In the genomic region with DNA sequence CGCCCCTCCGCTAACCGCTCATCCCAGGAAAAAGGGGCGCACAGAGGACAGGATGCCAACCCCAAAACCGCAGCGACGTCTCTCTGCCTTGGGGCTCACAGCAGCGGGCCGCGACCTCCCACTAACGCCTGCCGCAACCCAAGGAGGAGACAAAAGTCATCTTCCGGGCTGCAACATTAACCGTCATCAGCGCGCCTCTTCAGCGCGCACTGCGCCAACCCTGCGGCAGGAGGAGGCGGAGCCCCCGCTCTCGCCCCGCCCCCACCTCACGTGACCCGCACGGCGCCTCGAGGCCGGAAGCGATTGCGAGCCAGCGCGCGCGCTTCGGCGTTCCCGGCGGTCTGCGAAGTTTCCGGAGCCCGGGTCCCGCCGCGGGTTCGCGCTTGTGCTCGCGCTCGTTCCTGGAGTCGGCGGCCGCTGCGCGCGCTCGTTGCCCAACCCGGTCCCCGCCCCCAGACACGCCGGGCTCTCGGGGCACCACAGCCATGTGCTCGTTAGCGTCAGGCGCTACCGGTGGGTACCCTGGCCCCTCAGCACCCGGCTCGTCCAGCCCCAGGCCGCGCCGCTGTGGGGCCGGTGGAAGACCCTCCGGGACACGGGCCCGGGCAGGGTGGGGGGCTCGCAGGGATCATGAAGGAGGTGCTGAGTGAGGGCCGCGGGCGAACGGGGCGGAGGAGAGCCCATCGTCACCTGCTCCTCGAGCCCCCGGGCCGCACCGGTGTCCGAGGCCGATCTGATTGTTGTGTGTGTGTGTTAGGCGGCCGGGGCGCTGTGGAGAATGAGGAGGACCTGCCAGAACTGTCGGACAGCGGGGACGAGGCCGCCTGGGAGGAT, we compare ENCODE assay signal across 8 cellular contexts. TPM values are rescaled to one million over a fixed set of nuclear protein-coding genes. Genes with fewer than 3 reads are reported as not detected.
DNase-seq lines count a peak whose midpoint lies in the region; ATAC-seq and TF ChIP-seq lines count a peak whose summit lies in the region.

A gene (plus strand): TSS at position 455 of the 834 bp plus-strand sequence. CDS start 31 bp downstream, at position 486.

- peaks cover 22% of the 10 kb centered on the region for H3K36me3 ChIP-seq in upper lobe of right lung

- H3K4me3 ChIP-seq in upper lobe of right lung = peak within 1 kb of the TSS; percentile 95

- H3K4me1 Mint-ChIP-seq in T-helper 1 cell treated with Interleukin-12 subunit alpha and Interleukin-12 subunit beta and Interleukin-4 antibody, amounts not matched to agents 30 μg/mL and 1 μg/mL, for 36 hours (ENCODE audit: low read depth) = peaks cover 15% of the 10 kb centered on the region
- peaks cover 8% of the 10 kb centered on the region for H3K4me1 Mint-ChIP-seq in progenitor cell of endocrine pancreas (ENCODE audit: low read depth)

- intact Hi-C loops in left cardiac atrium (cut with DNase I) = loop anchor here in 1 of 2 donors (10.0 kb wide), 1 partner anchor 217 kb away; no protein-coding TSS in a partner anchor
- intact Hi-C loops in upper lobe of right lung (cut with DNase I) = no loop called here

- TF ChIP-seq CTCF in progenitor cell of endocrine pancreas (IDR thresholded peaks at IDR 0.05; ENCODE audit: unreplicated experiment) = peak; percentile 98
- no peak for TF ChIP-seq CTCF in upper lobe of right lung (IDR thresholded peaks at IDR 0.05)

- ATAC-seq in GM18502 (IDR thresholded peaks at IDR 0.05; ENCODE audit: poor library complexity, unreplicated experiment) (peak; percentile 83), HG02943 (IDR thresholded peaks at IDR 0.05; ENCODE audit: low read depth, unreplicated experiment) (peak; percentile 79), left cardiac atrium (peak; percentile 98), upper lobe of right lung (peak; percentile 98)

- H3K27me3 ChIP-seq in upper lobe of right lung = no peaks in the 10 kb centered on the region

- no peaks in the 10 kb centered on the region for H3K27me3 Mint-ChIP-seq in T-helper 1 cell treated with Interleukin-12 subunit alpha and Interleukin-12 subunit beta and Interleukin-4 antibody, amounts not matched to agents 30 μg/mL and 1 μg/mL, for 36 hours (ENCODE audit: low read depth)
- no peaks in the 10 kb centered on the region for H3K27me3 Mint-ChIP-seq in progenitor cell of endocrine pancreas

- H3K9me3 Mint-ChIP-seq in T-helper 1 cell treated with Interleukin-12 subunit alpha and Interleukin-12 subunit beta and Interleukin-4 antibody, amounts not matched to agents 30 μg/mL and 1 μg/mL, for 36 hours = no peaks in the 10 kb centered on the region
- H3K9me3 Mint-ChIP-seq in progenitor cell of endocrine pancreas (ENCODE audit: low read depth) = no peaks in the 10 kb centered on the region

- no peaks in the 10 kb centered on the region for H3K9me3 ChIP-seq in upper lobe of right lung

- H3K36me3 Mint-ChIP-seq in T-helper 1 cell treated with Interleukin-12 subunit alpha and Interleukin-12 subunit beta and Interleukin-4 antibody, amounts not matched to agents 30 μg/mL and 1 μg/mL, for 36 hours (ENCODE audit: low read depth) = peaks cover 10% of the 10 kb centered on the region
- H3K36me3 Mint-ChIP-seq in progenitor cell of endocrine pancreas (ENCODE audit: insufficient read depth) = peaks cover 3% of the 10 kb centered on the region

- peak within 1 kb of the TSS; percentile 100 for H3K27ac Mint-ChIP-seq in T-helper 1 cell treated with Interleukin-12 subunit alpha and Interleukin-12 subunit beta and Interleukin-4 antibody, amounts not matched to agents 30 μg/mL and 1 μg/mL, for 36 hours
- peak within 1 kb of the TSS; percentile 99 for H3K27ac Mint-ChIP-seq in progenitor cell of endocrine pancreas

- DNase-seq in NCI-H1694 treated with DMSO at 0.1 percent for 48 hours (lab: John Stamatoyannopoulos, UW) (peak; percentile 86), amniotic stem cell (lab: John Stamatoyannopoulos, UW) (peak; percentile 81), left cardiac atrium (peak; percentile 97), progenitor cell of endocrine pancreas (ENCODE audit: low spot score, unreplicated experiment) (peak; percentile 94), upper lobe of right lung (peak; percentile 99)

- H3K27ac ChIP-seq in upper lobe of right lung = peak within 1 kb of the TSS; percentile 85

- peaks cover 11% of the 10 kb centered on the region for H3K4me1 ChIP-seq in upper lobe of right lung

- peak within 1 kb of the TSS; percentile 95 for H3K4me3 Mint-ChIP-seq in T-helper 1 cell treated with Interleukin-12 subunit alpha and Interleukin-12 subunit beta and Interleukin-4 antibody, amounts not matched to agents 30 μg/mL and 1 μg/mL, for 36 hours
- peak within 1 kb of the TSS; percentile 98 for H3K4me3 Mint-ChIP-seq in progenitor cell of endocrine pancreas (ENCODE audit: low read depth)

RNA-seq across cellular contexts. Expression of the gene that starts here (rescaled TPM):
- total RNA-seq in left cardiac atrium = 10 to 100 TPM; 12.1 to 12.5 TPM
- total RNA-seq in progenitor cell of endocrine pancreas = 12.2 and 19.3 TPM in 2 replicates
- total RNA-seq in upper lobe of right lung = 10.2 TPM

Comparison
In these comparisons a context has a peak if more than half of its experiments do, and no peak if none do; other contexts are left out.
1. Peak in every context shown above with its lines: DNase-seq, ATAC-seq, H3K4me3 ChIP-seq and H3K27ac ChIP-seq.